15 cellular contexts compared by ENCODE assay signal in genomic region chr1:94634977-94635416, GRCh38.
DNase-seq lines count a peak whose midpoint lies in the region; ATAC-seq, FAIRE-seq and TF ChIP-seq lines count a peak whose summit lies in the region.
"Had no signal": no experiment of that assay in that cellular context is flagged by ENCODE, and none has a peak within 500 bp of the region (broad histone marks: within the 10 kb centered on the region; RNA-seq: fewer than 3 reads in every experiment).

No MANE protein-coding gene starts in this region.

- TF ChIP-seq CTCF in chondrocyte (IDR thresholded peaks at IDR 0.05) = peak; percentile 46
- TF ChIP-seq CTCF in psoas muscle (IDR thresholded peaks at IDR 0.05) = peak; percentile 4

- intact Hi-C loops in psoas muscle (cut with DNase I) = no loop called here

- no peaks in the 10 kb centered on the region for H3K27me3 ChIP-seq in psoas muscle (ENCODE audit: insufficient read depth in 3 of 3, low read length in 2 of 3)
- H3K27me3 ChIP-seq in small intestine (ENCODE audit: control insufficient read depth in 2 of 2, insufficient read depth in 2 of 2, low read length in 2 of 2) = no peaks in the 10 kb centered on the region
- H3K27me3 ChIP-seq: esophagus muscularis mucosa had no signal

- H3K27ac Mint-ChIP-seq in chondrocyte (ENCODE audit: unreplicated experiment) = no peak overlapping the region
- H3K27ac Mint-ChIP-seq: activated naive CD4-positive, alpha-beta T cell treated with anti-CD3 and anti-CD28 coated beads for 36 hours; CD4-positive, CD25-positive, alpha-beta regulatory T cell had no signal

- H3K27ac ChIP-seq in psoas muscle = no peak overlapping the region
- H3K27ac ChIP-seq in small intestine (ENCODE audit: low read depth in 1 of 2, low read length in 1 of 2) = no peak overlapping the region
- H3K27ac ChIP-seq: HL-60 had no signal

- H3K4me1 ChIP-seq in psoas muscle = no peaks in the 10 kb centered on the region
- H3K4me1 ChIP-seq in small intestine (ENCODE audit: control insufficient read depth in 2 of 2, insufficient read depth in 1 of 2, low read depth in 1 of 2, low read length in 1 of 2) = no peaks in the 10 kb centered on the region

- peaks cover 1% of the 10 kb centered on the region for H3K36me3 Mint-ChIP-seq in chondrocyte (ENCODE audit: low read depth)
- H3K36me3 Mint-ChIP-seq: CD4-positive, CD25-positive, alpha-beta regulatory T cell had no signal

- no peak overlapping the region for H3K4me3 Mint-ChIP-seq in chondrocyte (ENCODE audit: unreplicated experiment)
- H3K4me3 Mint-ChIP-seq: activated naive CD4-positive, alpha-beta T cell treated with anti-CD3 and anti-CD28 coated beads for 36 hours; CD4-positive, CD25-positive, alpha-beta regulatory T cell had no signal

- H3K9me3 ChIP-seq in psoas muscle (no peaks in the 10 kb centered on the region), small intestine (ENCODE audit: control insufficient read depth, low read depth) (no peaks in the 10 kb centered on the region)
- H3K9me3 ChIP-seq: mucosa of descending colon had no signal

- no peak overlapping the region for H3K4me3 ChIP-seq in psoas muscle
- H3K4me3 ChIP-seq in small intestine (ENCODE audit: low read depth in 1 of 2, low read length in 2 of 2) = no peak overlapping the region
- H3K4me3 ChIP-seq: esophagus muscularis mucosa, mucosa of descending colon had no signal

- WGBS in psoas muscle, 3 donors = 76 to 81% (median 80%) methylated on average over 2 of the region's 2 CpGs
- WGBS in small intestine, 3 donors = 75 to 81% (median 76%) methylated on average over 2 of the region's 2 CpGs

- peaks cover 10% of the 10 kb centered on the region for H3K9me3 Mint-ChIP-seq in chondrocyte (ENCODE audit: low read depth)
- H3K9me3 Mint-ChIP-seq: activated naive CD4-positive, alpha-beta T cell treated with anti-CD3 and anti-CD28 coated beads for 36 hours had no signal

- no peaks in the 10 kb centered on the region for H3K36me3 ChIP-seq in psoas muscle (ENCODE audit: insufficient read depth in 1 of 2, low read depth in 1 of 2)
- H3K36me3 ChIP-seq in small intestine (ENCODE audit: control insufficient read depth in 2 of 2, insufficient read depth in 2 of 2, low read length in 2 of 2) = no peaks in the 10 kb centered on the region
- H3K36me3 ChIP-seq: esophagus muscularis mucosa had no signal

- FAIRE-seq in small intestine (lab: Jason Lieb, UNC) = no peak

- H3K27me3 Mint-ChIP-seq in chondrocyte (ENCODE audit: low read depth) = no peaks in the 10 kb centered on the region

- peak in 1 of 4 donors; percentile 40 for ATAC-seq in psoas muscle
- no peak for ATAC-seq in GM19452 (IDR thresholded peaks at IDR 0.05; ENCODE audit: unreplicated experiment)
- ATAC-seq: mucosa of descending colon, Panc1 had no signal

- H3K4me1 Mint-ChIP-seq in chondrocyte (ENCODE audit: low read depth) = peaks cover 19% of the 10 kb centered on the region
- H3K4me1 Mint-ChIP-seq: CD4-positive, CD25-positive, alpha-beta regulatory T cell had no signal

- DNase-seq in EL = peak; percentile 36
- DNase-seq in NCI-H146 (lab: John Stamatoyannopoulos, UW) = peak; percentile 65
- DNase-seq in chondrocyte (ENCODE audit: low spot score) = no peak
- DNase-seq in psoas muscle = no peak
- DNase-seq in DMS53 treated with DMSO at 0.1 percent for 48 hours (lab: John Stamatoyannopoulos, UW; ENCODE audit: unreplicated experiment) = no peak
- DNase-seq in small intestine = no peak
- DNase-seq: activated naive CD4-positive, alpha-beta T cell treated with anti-CD3 and anti-CD28 coated beads for 36 hours; CD4-positive, CD25-positive, alpha-beta regulatory T cell; MM.1S; mucosa of descending colon; NCI-H345 had no signal

Comparison
In these comparisons a context has a peak if more than half of its experiments do, and no peak if none do; other contexts are left out.
1. DNase-seq: peak in EL (single experiment) and NCI-H146 (single experiment); none in chondrocyte (single experiment), psoas muscle (0 of 2), DMS53 treated with DMSO at 0.1 percent for 48 hours (single experiment) and small intestine (single experiment).